ENCODE assay signal across 8 cellular contexts in the genomic region with DNA sequence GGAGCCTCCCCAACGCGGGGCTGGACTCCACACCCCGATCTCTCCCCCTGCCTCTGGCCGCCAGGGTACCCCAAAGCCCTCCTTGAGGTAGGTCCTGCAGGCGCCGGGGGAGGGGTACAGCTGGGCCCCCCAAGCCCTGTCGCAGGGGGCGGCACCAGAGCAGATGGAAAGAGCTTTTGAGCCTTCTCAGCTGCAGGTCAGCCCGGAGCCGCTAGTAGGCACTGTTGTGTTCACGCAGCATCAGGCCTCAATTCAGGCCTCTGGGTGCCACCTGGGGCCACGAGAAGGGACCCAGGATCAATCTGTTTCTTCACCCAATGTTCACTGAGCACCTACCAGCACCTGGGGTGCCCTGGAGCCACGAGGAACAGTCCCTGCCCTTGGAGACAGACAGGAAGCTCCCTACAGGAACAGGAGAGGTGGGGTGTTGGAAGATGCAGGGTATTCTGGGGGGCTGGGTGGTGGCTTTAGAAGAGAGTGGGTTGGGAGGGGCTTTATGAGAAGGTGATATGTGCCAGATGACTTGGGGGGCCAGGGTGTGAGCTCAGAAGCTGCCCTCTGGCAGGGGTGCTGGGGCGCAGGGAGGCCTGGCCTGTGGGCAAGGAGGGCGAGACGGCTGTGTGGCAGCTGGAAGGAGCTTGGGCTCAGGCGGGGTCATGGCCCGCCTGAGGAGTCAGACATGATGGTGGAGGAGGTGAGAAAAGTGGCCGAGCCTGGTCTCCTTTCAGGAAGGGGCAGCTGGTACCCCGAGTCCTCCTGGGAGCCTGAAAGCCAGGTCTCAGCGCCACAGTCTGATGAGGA.
DNase-seq lines count a peak whose midpoint lies in the region; ATAC-seq and TF ChIP-seq lines count a peak whose summit lies in the region.

No MANE protein-coding gene starts in this region.

- H4K20me1 ChIP-seq in Loucy (ENCODE audit: insufficient read depth, low read length, poor library complexity, severe bottlenecking) = no peaks in the 10 kb centered on the region

- no peaks in the 10 kb centered on the region for H3K36me3 Mint-ChIP-seq in CD14-positive monocyte
- no peaks in the 10 kb centered on the region for H3K36me3 Mint-ChIP-seq in activated T-cell treated with anti-CD3 and anti-CD28 coated beads, Interleukin-2, amount 50 U/mL, for 72 hours (ENCODE audit: insufficient read depth in 2 of 2)

- ATAC-seq in activated T-cell treated with anti-CD3 and anti-CD28 coated beads, Interleukin-2, amount 50 U/mL, for 72 hours (replicated peaks in 1 of 2) = peak in 1 of 2 donors; percentile 32

- peaks cover 2 to 12% (median 11%) of the 10 kb centered on the region in 3 donors for H3K27me3 Mint-ChIP-seq in CD14-positive monocyte (ENCODE audit: low read depth in 3 of 3)
- no peaks in the 10 kb centered on the region for H3K27me3 Mint-ChIP-seq in activated T-cell treated with anti-CD3 and anti-CD28 coated beads, Interleukin-2, amount 50 U/mL, for 72 hours (ENCODE audit: low read depth)

- no peaks in the 10 kb centered on the region for H3F3A ChIP-seq in Loucy (ENCODE audit: low read depth)

- TF ChIP-seq CTCF in CD14-positive monocyte (IDR thresholded peaks at IDR 0.05) (peak; percentile 80), Loucy (conservative IDR thresholded peaks at IDR 0.05; ENCODE audit: low read length) (peak; percentile 89), liver (IDR thresholded peaks at IDR 0.05; ENCODE audit: low read depth, low read length, missing input control) (peak; percentile 27), tibial artery (IDR thresholded peaks at IDR 0.05) (peak in 1 of 2 experiments; percentile 5)

- H3K4me3 Mint-ChIP-seq in CD14-positive monocyte = no peak overlapping the region
- H3K4me3 Mint-ChIP-seq in activated T-cell treated with anti-CD3 and anti-CD28 coated beads, Interleukin-2, amount 50 U/mL, for 72 hours = no peak overlapping the region

- no peak overlapping the region for H2AFZ ChIP-seq in Loucy (ENCODE audit: low read length)

- H3K27ac ChIP-seq in liver (ENCODE audit: low read depth in 1 of 2, low read length in 2 of 2) (peak overlapping the region; percentile 12 to 29), tibial artery (peak overlapping the region; percentile 52 to 63)

- peaks cover 0 to 2% (median 0%) of the 10 kb centered on the region in 7 donors for H3K9me3 Mint-ChIP-seq in CD14-positive monocyte
- H3K9me3 Mint-ChIP-seq in activated T-cell treated with anti-CD3 and anti-CD28 coated beads, Interleukin-2, amount 50 U/mL, for 72 hours = no peaks in the 10 kb centered on the region

- no peak overlapping the region for H3K4me3 ChIP-seq in Loucy (ENCODE audit: low read length, poor library complexity, severe bottlenecking)
- no peak overlapping the region for H3K4me3 ChIP-seq in liver (ENCODE audit: low read depth in 1 of 3, low read length in 3 of 3)
- no peak overlapping the region for H3K4me3 ChIP-seq in tibial artery

- no peaks in the 10 kb centered on the region for H3K9me3 ChIP-seq in Loucy (ENCODE audit: insufficient read depth, low read depth, low read length)
- no peaks in the 10 kb centered on the region for H3K9me3 ChIP-seq in liver (ENCODE audit: control insufficient read depth in 4 of 4, low read length in 3 of 4)
- no peaks in the 10 kb centered on the region for H3K9me3 ChIP-seq in tibial artery

- H3K9me2 ChIP-seq in Loucy (replicated peaks; ENCODE audit: low read depth, low read length) = no peaks in the 10 kb centered on the region

- peak overlapping the region; percentile 31 for H3K9ac ChIP-seq in Loucy (ENCODE audit: low read depth, low read length, poor library complexity, severe bottlenecking)
- H3K9ac ChIP-seq in liver (ENCODE audit: low read depth in 1 of 2, low read length in 2 of 2) = no peak overlapping the region

- intact Hi-C loops in CD14-positive monocyte (cut with micrococcal nuclease) = no loop called here
- intact Hi-C loops in tibial artery (cut with DNase I; ENCODE audit: low total_unique reads) = no loop called here

- H3K4me2 ChIP-seq in Loucy (ENCODE audit: low read depth, low read length, poor library complexity, severe bottlenecking) = no peak overlapping the region

- H3K27me3 ChIP-seq in Loucy (ENCODE audit: insufficient read depth, low read length, poor library complexity, severe bottlenecking) (no peaks in the 10 kb centered on the region), liver (ENCODE audit: control insufficient read depth in 4 of 4, insufficient read depth in 4 of 4, low read length in 3 of 4) (no peaks in the 10 kb centered on the region), tibial artery (no peaks in the 10 kb centered on the region)

- H3K36me3 ChIP-seq in Loucy (ENCODE audit: insufficient read depth, low read length) (no peaks in the 10 kb centered on the region), liver (ENCODE audit: control insufficient read depth in 4 of 4, insufficient read depth in 3 of 4, low read depth in 1 of 4, low read length in 3 of 4) (no peaks in the 10 kb centered on the region), tibial artery (no peaks in the 10 kb centered on the region)

- WGBS in liver = 83% methylated on average over 21 of the region's 21 CpGs

- H3K4me1 ChIP-seq in Loucy (ENCODE audit: insufficient read depth, low read length, poor library complexity, severe bottlenecking) = peaks cover 33% of the 10 kb centered on the region
- H3K4me1 ChIP-seq in liver (ENCODE audit: control insufficient read depth in 4 of 4, insufficient read depth in 4 of 4, low read length in 3 of 4) = peaks cover 3 to 21% (median 11%) of the 10 kb centered on the region in 4 donors
- H3K4me1 ChIP-seq in tibial artery = peaks cover 0 to 23% (median 19%) of the 10 kb centered on the region in 4 donors

- H3K27ac Mint-ChIP-seq in CD14-positive monocyte = no peak overlapping the region
- no peak overlapping the region for H3K27ac Mint-ChIP-seq in activated T-cell treated with anti-CD3 and anti-CD28 coated beads, Interleukin-2, amount 50 U/mL, for 72 hours

- TF ChIP-seq RAD21 in liver (IDR thresholded peaks at IDR 0.05) = peak in 1 of 2 donors; percentile 55

- no peak for DNase-seq in CD14-positive monocyte (ENCODE audit: low spot score)
- peak; percentile 38 to 42 for DNase-seq in activated T-cell treated with anti-CD3 and anti-CD28 coated beads, Interleukin-2, amount 50 U/mL, for 72 hours
- DNase-seq in tibial artery = no peak
- DNase-seq in mesenteric fat pad (ENCODE audit: low spot score) = no peak
- DNase-seq in NCI-H1105 (lab: John Stamatoyannopoulos, UW) = no peak
- no peak for DNase-seq in D341Med (ENCODE audit: low spot score)

- H3K4me1 Mint-ChIP-seq in CD14-positive monocyte = no peaks in the 10 kb centered on the region
- peaks cover 7% of the 10 kb centered on the region for H3K4me1 Mint-ChIP-seq in activated T-cell treated with anti-CD3 and anti-CD28 coated beads, Interleukin-2, amount 50 U/mL, for 72 hours (ENCODE audit: low read depth)

- peaks cover 17% of the 10 kb centered on the region; the same call in 1 of the 2 replicates for H3K79me2 ChIP-seq in Loucy (ENCODE audit: insufficient read depth, low read length)

TF ChIP-seq in liver, 16 proteins besides CTCF, POLR2A, EP300 and RAD21:
- TF ChIP-seq JUND (IDR thresholded peaks at IDR 0.05) (no peak), HNF4G (IDR thresholded peaks at IDR 0.05) (no peak), NR2F2 (IDR thresholded peaks at IDR 0.05) (no peak), FOXA1 (IDR thresholded peaks at IDR 0.05) (no peak), RXRA (IDR thresholded peaks at IDR 0.05) (no peak)
- TF ChIP-seq, protein P1, sequence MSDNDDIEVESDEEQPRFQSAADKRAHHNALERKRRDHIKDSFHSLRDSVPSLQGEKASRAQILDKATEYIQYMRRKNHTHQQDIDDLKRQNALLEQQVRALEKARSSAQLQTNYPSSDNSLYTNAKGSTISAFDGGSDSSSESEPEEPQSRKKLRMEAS (IDR thresholded peaks at IDR 0.05) = no peak
- TF ChIP-seq, protein P2, sequence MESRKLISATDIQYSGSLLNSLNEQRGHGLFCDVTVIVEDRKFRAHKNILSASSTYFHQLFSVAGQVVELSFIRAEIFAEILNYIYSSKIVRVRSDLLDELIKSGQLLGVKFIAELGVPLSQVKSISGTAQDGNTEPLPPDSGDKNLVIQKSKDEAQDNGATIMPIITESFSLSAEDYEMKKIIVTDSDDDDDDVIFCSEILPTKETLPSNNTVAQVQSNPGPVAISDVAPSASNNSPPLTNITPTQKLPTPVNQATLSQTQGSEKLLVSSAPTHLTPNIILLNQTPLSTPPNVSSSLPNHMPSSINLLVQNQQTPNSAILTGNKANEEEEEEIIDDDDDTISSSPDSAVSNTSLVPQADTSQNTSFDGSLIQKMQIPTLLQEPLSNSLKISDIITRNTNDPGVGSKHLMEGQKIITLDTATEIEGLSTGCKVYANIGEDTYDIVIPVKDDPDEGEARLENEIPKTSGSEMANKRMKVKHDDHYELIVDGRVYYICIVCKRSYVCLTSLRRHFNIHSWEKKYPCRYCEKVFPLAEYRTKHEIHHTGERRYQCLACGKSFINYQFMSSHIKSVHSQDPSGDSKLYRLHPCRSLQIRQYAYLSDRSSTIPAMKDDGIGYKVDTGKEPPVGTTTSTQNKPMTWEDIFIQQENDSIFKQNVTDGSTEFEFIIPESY (IDR thresholded peaks at IDR 0.05) = no peak
- TF ChIP-seq, protein P3, sequence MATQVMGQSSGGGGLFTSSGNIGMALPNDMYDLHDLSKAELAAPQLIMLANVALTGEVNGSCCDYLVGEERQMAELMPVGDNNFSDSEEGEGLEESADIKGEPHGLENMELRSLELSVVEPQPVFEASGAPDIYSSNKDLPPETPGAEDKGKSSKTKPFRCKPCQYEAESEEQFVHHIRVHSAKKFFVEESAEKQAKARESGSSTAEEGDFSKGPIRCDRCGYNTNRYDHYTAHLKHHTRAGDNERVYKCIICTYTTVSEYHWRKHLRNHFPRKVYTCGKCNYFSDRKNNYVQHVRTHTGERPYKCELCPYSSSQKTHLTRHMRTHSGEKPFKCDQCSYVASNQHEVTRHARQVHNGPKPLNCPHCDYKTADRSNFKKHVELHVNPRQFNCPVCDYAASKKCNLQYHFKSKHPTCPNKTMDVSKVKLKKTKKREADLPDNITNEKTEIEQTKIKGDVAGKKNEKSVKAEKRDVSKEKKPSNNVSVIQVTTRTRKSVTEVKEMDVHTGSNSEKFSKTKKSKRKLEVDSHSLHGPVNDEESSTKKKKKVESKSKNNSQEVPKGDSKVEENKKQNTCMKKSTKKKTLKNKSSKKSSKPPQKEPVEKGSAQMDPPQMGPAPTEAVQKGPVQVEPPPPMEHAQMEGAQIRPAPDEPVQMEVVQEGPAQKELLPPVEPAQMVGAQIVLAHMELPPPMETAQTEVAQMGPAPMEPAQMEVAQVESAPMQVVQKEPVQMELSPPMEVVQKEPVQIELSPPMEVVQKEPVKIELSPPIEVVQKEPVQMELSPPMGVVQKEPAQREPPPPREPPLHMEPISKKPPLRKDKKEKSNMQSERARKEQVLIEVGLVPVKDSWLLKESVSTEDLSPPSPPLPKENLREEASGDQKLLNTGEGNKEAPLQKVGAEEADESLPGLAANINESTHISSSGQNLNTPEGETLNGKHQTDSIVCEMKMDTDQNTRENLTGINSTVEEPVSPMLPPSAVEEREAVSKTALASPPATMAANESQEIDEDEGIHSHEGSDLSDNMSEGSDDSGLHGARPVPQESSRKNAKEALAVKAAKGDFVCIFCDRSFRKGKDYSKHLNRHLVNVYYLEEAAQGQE (IDR thresholded peaks at IDR 0.05) = no peak
TF ChIP-seq in liver: peak in this region for 0.

Comparison
In these comparisons a context has a peak if more than half of its experiments do, and no peak if none do; other contexts are left out.
1. DNase-seq: peak in activated T-cell treated with anti-CD3 and anti-CD28 coated beads, Interleukin-2, amount 50 U/mL, for 72 hours (2 of 2); none in CD14-positive monocyte (single experiment), tibial artery (0 of 2), mesenteric fat pad (single experiment), NCI-H1105 (single experiment) and D341Med (single experiment).